ENCODE assay signal across 10 cellular contexts in the genomic region with DNA sequence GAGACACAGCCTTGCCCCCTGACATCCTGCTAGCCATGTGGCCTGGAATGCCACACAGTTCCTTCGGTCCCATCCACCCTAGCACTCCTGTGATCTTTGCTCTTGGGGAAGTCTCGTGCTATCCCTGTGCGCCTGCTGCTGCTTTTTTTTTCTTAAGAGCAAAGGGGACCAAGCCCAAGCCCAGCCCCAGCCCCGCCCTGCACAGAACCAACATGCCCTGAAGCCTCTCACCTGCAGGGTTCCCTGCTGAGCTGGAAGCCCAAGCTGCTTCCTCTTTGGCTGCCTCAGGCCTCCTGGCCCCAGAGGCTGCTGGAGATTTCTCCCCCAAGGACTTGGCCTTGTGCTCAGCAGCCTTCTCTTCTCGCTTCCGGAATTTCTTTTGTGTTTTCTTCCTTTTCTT. TPM values are rescaled to one million over a fixed set of nuclear protein-coding genes. Genes with fewer than 3 reads are reported as not detected.
DNase-seq lines count a peak whose midpoint lies in the region; ATAC-seq and TF ChIP-seq lines count a peak whose summit lies in the region.
"Had no signal": no experiment of that assay in that cellular context is flagged by ENCODE, and none has a peak within 500 bp of the region (broad histone marks: within the 10 kb centered on the region; RNA-seq: fewer than 3 reads in every experiment).

No MANE protein-coding gene starts in this region.

- peaks cover 50% of the 10 kb centered on the region for H3K36me3 Mint-ChIP-seq in activated naive CD8-positive, alpha-beta T cell treated with anti-CD3 and anti-CD28 coated beads for 36 hours
- peaks cover 0 to 28% (median 10%) of the 10 kb centered on the region in 5 donors for H3K36me3 Mint-ChIP-seq in naive thymus-derived CD4-positive, alpha-beta T cell

- DNase-seq in HAP-1 (ENCODE audit: low spot score in 2 of 2) (peak in 1 of 2 experiments; percentile 6), HuH-7.5 (ENCODE audit: low spot score) (no peak), Right ventricle myocardium superior (no peak), NCI-H1694 (lab: John Stamatoyannopoulos, UW) (no peak)
- DNase-seq in activated naive CD8-positive, alpha-beta T cell treated with anti-CD3 and anti-CD28 coated beads for 36 hours: no peak
- no peak for DNase-seq in naive thymus-derived CD4-positive, alpha-beta T cell
- DNase-seq: effector memory CD4-positive, alpha-beta T cell; EL had no signal

- no peak for ATAC-seq in naive thymus-derived CD4-positive, alpha-beta T cell
- no peak for ATAC-seq in Right ventricle myocardium superior (ENCODE audit: poor library complexity)
- ATAC-seq in GM19324 (IDR thresholded peaks at IDR 0.05; ENCODE audit: low FRiP score, unreplicated experiment): no peak

- intact Hi-C loops in naive thymus-derived CD4-positive, alpha-beta T cell (cut with micrococcal nuclease): no loop called here
- intact Hi-C loops in Right ventricle myocardium superior (cut with DNase I): loop anchor here (5.0 kb wide), 1 partner anchor 147 kb away; no protein-coding TSS in a partner anchor

- H3K4me1 Mint-ChIP-seq in activated naive CD8-positive, alpha-beta T cell treated with anti-CD3 and anti-CD28 coated beads for 36 hours: peaks cover 29% of the 10 kb centered on the region
- peaks cover 4 to 49% (median 27%) of the 10 kb centered on the region in 7 donors for H3K4me1 Mint-ChIP-seq in naive thymus-derived CD4-positive, alpha-beta T cell

- H3K4me3 ChIP-seq in HAP-1: peak overlapping the region; percentile 99; the same call in 1 of the 2 replicates
- H3K4me3 ChIP-seq in naive thymus-derived CD4-positive, alpha-beta T cell (ENCODE audit: low read length): no peak overlapping the region

- peak overlapping the region; percentile 89; the same call in 1 of the 2 replicates for H3K27ac ChIP-seq in C4-2B
- H3K27ac ChIP-seq in naive thymus-derived CD4-positive, alpha-beta T cell (ENCODE audit: low read depth, low read length): peak overlapping the region; percentile 37

- no peaks in the 10 kb centered on the region for H3K9me3 Mint-ChIP-seq in activated naive CD8-positive, alpha-beta T cell treated with anti-CD3 and anti-CD28 coated beads for 36 hours
- no peaks in the 10 kb centered on the region for H3K9me3 Mint-ChIP-seq in naive thymus-derived CD4-positive, alpha-beta T cell

- in situ Hi-C loops in HAP-1 (cut with MboI; ENCODE audit: low sequenced_read_pairs): no loop called here

- POLR2A ChIA-PET in naive thymus-derived CD4-positive, alpha-beta T cell (lab: Charles Lee): interaction anchor here (1.3 to 1.9 kb wide), 5 partner anchors 14 to 304 kb away, joined by 4 to 12 read pairs (median 5); a partner anchor contains a TSS

- no peaks in the 10 kb centered on the region for H3K27me3 ChIP-seq in HAP-1 (ENCODE audit: low read depth)
- no peaks in the 10 kb centered on the region for H3K27me3 ChIP-seq in naive thymus-derived CD4-positive, alpha-beta T cell (ENCODE audit: control insufficient read depth in 2 of 2, insufficient read depth in 2 of 2, low read length in 2 of 2)

- H3K36me3 ChIP-seq in HAP-1 (replicated peaks): peaks cover 47% of the 10 kb centered on the region
- H3K36me3 ChIP-seq in naive thymus-derived CD4-positive, alpha-beta T cell (ENCODE audit: control insufficient read depth in 2 of 3, insufficient read depth in 3 of 3, low read length in 3 of 3): peaks cover 9 to 48% (median 10%) of the 10 kb centered on the region in 3 experiments

- H3K27ac Mint-ChIP-seq in activated naive CD8-positive, alpha-beta T cell treated with anti-CD3 and anti-CD28 coated beads for 36 hours: peak overlapping the region; percentile 66
- H3K27ac Mint-ChIP-seq in naive thymus-derived CD4-positive, alpha-beta T cell: peak overlapping the region in 6 of 9 donors; percentile 4 to 76 (median 24)

- H3K4me3 Mint-ChIP-seq in activated naive CD8-positive, alpha-beta T cell treated with anti-CD3 and anti-CD28 coated beads for 36 hours: peak overlapping the region; percentile 98
- peak overlapping the region in 5 of 10 donors; percentile 32 to 96 (median 79) for H3K4me3 Mint-ChIP-seq in naive thymus-derived CD4-positive, alpha-beta T cell

- no peak for TF ChIP-seq CTCF in C4-2B (conservative IDR thresholded peaks at IDR 0.05)

- no peaks in the 10 kb centered on the region for H3K27me3 Mint-ChIP-seq in activated naive CD8-positive, alpha-beta T cell treated with anti-CD3 and anti-CD28 coated beads for 36 hours
- no peaks in the 10 kb centered on the region for H3K27me3 Mint-ChIP-seq in naive thymus-derived CD4-positive, alpha-beta T cell

- CTCF ChIA-PET in naive thymus-derived CD4-positive, alpha-beta T cell (lab: Charles Lee): no interaction called here

- H3K9me3 ChIP-seq in HAP-1: no peaks in the 10 kb centered on the region
- H3K9me3 ChIP-seq in naive thymus-derived CD4-positive, alpha-beta T cell (ENCODE audit: control insufficient read depth in 2 of 3, low read length in 3 of 3): no peaks in the 10 kb centered on the region

- peaks cover 10% of the 10 kb centered on the region for H3K4me1 ChIP-seq in HAP-1
- H3K4me1 ChIP-seq in naive thymus-derived CD4-positive, alpha-beta T cell (ENCODE audit: control insufficient read depth in 2 of 2, insufficient read depth in 2 of 2, low read length in 2 of 2): peaks cover 20 to 21% of the 10 kb centered on the region in 2 donors

RNA-seq across cellular contexts. Expression of a gene that starts 1.8 kb away (rescaled TPM):
- 10 to 100 TPM; 31.8 to 33.0 TPM for total RNA-seq in activated naive CD8-positive, alpha-beta T cell treated with anti-CD3 and anti-CD28 coated beads for 36 hours
- total RNA-seq in naive thymus-derived CD4-positive, alpha-beta T cell: 10 to 100 TPM; 15.4 to 33.5 (median 23.4) TPM
- 10 to 100 TPM in 1 of 2 donors, 1 to 10 TPM in 1; 9.8 to 18.7 TPM for polyA plus RNA-seq in naive thymus-derived CD4-positive, alpha-beta T cell
- total RNA-seq in Right ventricle myocardium superior: 11.1 TPM

RNA-seq across cellular contexts. Expression of a gene that starts 13.8 kb away (rescaled TPM):
- total RNA-seq in activated naive CD8-positive, alpha-beta T cell treated with anti-CD3 and anti-CD28 coated beads for 36 hours: 10 to 100 TPM; 42.3 to 45.2 TPM
- total RNA-seq in naive thymus-derived CD4-positive, alpha-beta T cell: 10 to 100 TPM; 26.5 to 44.6 (median 32.8) TPM
- 10 to 100 TPM; 13.5 to 20.2 TPM for polyA plus RNA-seq in naive thymus-derived CD4-positive, alpha-beta T cell
- total RNA-seq in Right ventricle myocardium superior: 19.2 TPM

RNA-seq across cellular contexts. Expression of a gene that starts 13.9 kb away (rescaled TPM):
- total RNA-seq in activated naive CD8-positive, alpha-beta T cell treated with anti-CD3 and anti-CD28 coated beads for 36 hours: 1,000 to 10,000 TPM; 3,142 to 3,195 TPM
- total RNA-seq in naive thymus-derived CD4-positive, alpha-beta T cell: 1,000 to 10,000 TPM; 2,002 to 2,815 (median 2,428) TPM
- polyA plus RNA-seq in naive thymus-derived CD4-positive, alpha-beta T cell: 1,000 to 10,000 TPM; 1,347 to 1,421 TPM
- total RNA-seq in Right ventricle myocardium superior: 834 TPM

RNA-seq across cellular contexts. Expression of a gene that starts 22.1 kb away (rescaled TPM):
- 10 to 100 TPM; 25.4 to 26.6 TPM for total RNA-seq in activated naive CD8-positive, alpha-beta T cell treated with anti-CD3 and anti-CD28 coated beads for 36 hours
- total RNA-seq in naive thymus-derived CD4-positive, alpha-beta T cell: 10 to 100 TPM; 40.5 to 53.5 (median 47.9) TPM
- polyA plus RNA-seq in naive thymus-derived CD4-positive, alpha-beta T cell: 100 to 1,000 TPM in 1 of 2 donors, 10 to 100 TPM in 1; 96.1 to 128 TPM
- 55.4 TPM for total RNA-seq in Right ventricle myocardium superior

RNA-seq across cellular contexts. Expression of a gene that starts 22.2 kb away (rescaled TPM):
- total RNA-seq in activated naive CD8-positive, alpha-beta T cell treated with anti-CD3 and anti-CD28 coated beads for 36 hours: 10 to 100 TPM; 30.7 to 32.2 TPM
- 10 to 100 TPM; 15.0 to 23.5 (median 15.6) TPM for total RNA-seq in naive thymus-derived CD4-positive, alpha-beta T cell
- polyA plus RNA-seq in naive thymus-derived CD4-positive, alpha-beta T cell: 10 to 100 TPM; 28.1 to 44.5 TPM
- total RNA-seq in Right ventricle myocardium superior: 14.0 TPM
